ENCODE assay signal across 1 cellular context in genomic region chr17:20455106-20455505, GRCh38. TPM values are rescaled to one million over a fixed set of nuclear protein-coding genes. Genes with fewer than 3 reads are reported as not detected.
"Had no signal": no experiment of that assay in that cellular context is flagged by ENCODE, and none has a peak within 500 bp of the region (broad histone marks: within the 10 kb centered on the region; RNA-seq: fewer than 3 reads in every experiment).

No MANE protein-coding gene starts in this region.

RNA-seq across cellular contexts. Expression of gene LGALS9B, which starts 12.2 kb away (rescaled TPM):
- total RNA-seq: G401 had no signal
